18 cellular contexts compared by ENCODE assay signal in genomic region chr5:103098993-103099392, GRCh38.
"Had no signal": no experiment of that assay in that cellular context is flagged by ENCODE, and none has a peak within 500 bp of the region (broad histone marks: within the 10 kb centered on the region; RNA-seq: fewer than 3 reads in every experiment).

No MANE protein-coding gene starts in this region.

- H3K9me3 ChIP-seq: ascending aorta, esophagus squamous epithelium, gastrocnemius medialis, lower lobe of right lung, right atrium auricular region, tibial artery had no signal

- H3K27me3 ChIP-seq: ascending aorta, cardiac muscle cell, esophagus squamous epithelium, gastrocnemius medialis, right atrium auricular region, tibial artery had no signal

- H3K27ac ChIP-seq: ascending aorta, cardiac muscle cell, esophagus squamous epithelium, gastrocnemius medialis, lower lobe of right lung, right atrium auricular region, tibial artery, VCaP had no signal

- H3K4me1 ChIP-seq: esophagus squamous epithelium, gastrocnemius medialis, lower lobe of right lung had no signal

- H3K4me2 ChIP-seq: smooth muscle cell had no signal

- H3K4me1 Mint-ChIP-seq: naive B cell; stimulated activated memory B cell treated with anti-CD40 and anti-IgM and Interleukin-4, amounts not matched to agents 10 μg/mL and 1 μg/mL and 100 μg/mL, for 72 hours had no signal

- H3K4me3 Mint-ChIP-seq: activated CD8-positive, alpha-beta T cell treated with anti-CD3 and anti-CD28 coated beads for 36 hours; activated T-helper 1 cell treated with anti-CD3 and anti-CD28 coated beads, Interleukin-12 subunit alpha, Interleukin-12 subunit beta, Interleukin-2, Interleukin-4 antibody, amounts not matched to agents 30 ng/mL and 10 ng/mL and 1 ng/mL, durations not matched to agents 14 hours and 24 hours and 36 hours; naive B cell; stimulated activated memory B cell treated with anti-CD40 and anti-IgM and Interleukin-4, amounts not matched to agents 10 μg/mL and 1 μg/mL and 100 μg/mL, for 72 hours had no signal

- H3K36me3 ChIP-seq: cardiac muscle cell had no signal

- H3K9me3 Mint-ChIP-seq: activated CD8-positive, alpha-beta T cell treated with anti-CD3 and anti-CD28 coated beads for 36 hours; activated T-helper 1 cell treated with anti-CD3 and anti-CD28 coated beads, Interleukin-12 subunit alpha, Interleukin-12 subunit beta, Interleukin-2, Interleukin-4 antibody, amounts not matched to agents 30 ng/mL and 10 ng/mL and 1 ng/mL, durations not matched to agents 14 hours and 24 hours and 36 hours; naive B cell; stimulated activated memory B cell treated with anti-CD40 and anti-IgM and Interleukin-4, amounts not matched to agents 10 μg/mL and 1 μg/mL and 100 μg/mL, for 72 hours had no signal

- H3K27ac Mint-ChIP-seq: activated CD8-positive, alpha-beta T cell treated with anti-CD3 and anti-CD28 coated beads for 36 hours; activated T-helper 1 cell treated with anti-CD3 and anti-CD28 coated beads, Interleukin-12 subunit alpha, Interleukin-12 subunit beta, Interleukin-2, Interleukin-4 antibody, amounts not matched to agents 30 ng/mL and 10 ng/mL and 1 ng/mL, durations not matched to agents 14 hours and 24 hours and 36 hours; stimulated activated memory B cell treated with anti-CD40 and anti-IgM and Interleukin-4, amounts not matched to agents 10 μg/mL and 1 μg/mL and 100 μg/mL, for 72 hours had no signal

- H3K4me3 ChIP-seq: ascending aorta, cardiac muscle cell, esophagus squamous epithelium, gastrocnemius medialis, lower lobe of right lung, right atrium auricular region, smooth muscle cell, tibial artery had no signal

- ATAC-seq: activated CD8-positive, alpha-beta T cell treated with anti-CD3 and anti-CD28 coated beads for 36 hours; gastrocnemius medialis; lower lobe of right lung; stimulated activated memory B cell treated with anti-CD40 and anti-IgM and Interleukin-4, amounts not matched to agents 10 μg/mL and 1 μg/mL and 100 μg/mL, for 72 hours had no signal

- DNase-seq: activated CD4-positive, alpha-beta T cell treated with anti-CD3 and anti-CD28 coated beads for 4 hours; activated CD8-positive, alpha-beta memory T cell treated with anti-CD3 and anti-CD28 coated beads, Interleukin-2, amount 50 U/mL, for 48 hours; activated CD8-positive, alpha-beta T cell treated with anti-CD3 and anti-CD28 coated beads for 36 hours; activated naive CD4-positive, alpha-beta T cell; esophagus squamous epithelium; gastrocnemius medialis; lower lobe of right lung; naive B cell; posterior cingulate gyrus; T-helper 9 cell; tibial artery had no signal

- H3K27me3 Mint-ChIP-seq: activated CD8-positive, alpha-beta T cell treated with anti-CD3 and anti-CD28 coated beads for 36 hours; naive B cell; stimulated activated memory B cell treated with anti-CD40 and anti-IgM and Interleukin-4, amounts not matched to agents 10 μg/mL and 1 μg/mL and 100 μg/mL, for 72 hours had no signal
